Comparison of ENCODE assay signal across 17 cellular contexts in genomic region chr11:14620027-14620511, GRCh38. TPM values are rescaled to one million over a fixed set of nuclear protein-coding genes. Genes with fewer than 3 reads are reported as not detected.
DNase-seq lines count a peak whose midpoint lies in the region; ATAC-seq and TF ChIP-seq lines count a peak whose summit lies in the region.
"Had no signal": no experiment of that assay in that cellular context is flagged by ENCODE, and none has a peak within 500 bp of the region (broad histone marks: within the 10 kb centered on the region; RNA-seq: fewer than 3 reads in every experiment).

No MANE protein-coding gene starts in this region.

- TF ChIP-seq POLR2A in lower leg skin (IDR thresholded peaks at IDR 0.05): no peak

- H3K27me3 ChIP-seq in right cardiac atrium (ENCODE audit: control insufficient read depth, insufficient read depth): no peaks in the 10 kb centered on the region
- H3K27me3 ChIP-seq: breast epithelium, heart left ventricle had no signal

- WGBS in right cardiac atrium: 93% methylated on average over 2 of the region's 2 CpGs
- WGBS in lower leg skin, 2 donors: 88 to 91% methylated on average over 2 of the region's 2 CpGs

- H3K9me3 ChIP-seq in right cardiac atrium (ENCODE audit: control insufficient read depth, low read length): no peaks in the 10 kb centered on the region
- H3K9me3 ChIP-seq: breast epithelium, heart left ventricle had no signal

- TF ChIP-seq CTCF in astrocyte of the cerebellum (IDR thresholded peaks at IDR 0.05; ENCODE audit: low read depth, low read length, missing control alignments) (no peak), lower leg skin (IDR thresholded peaks at IDR 0.05) (no peak)

- ATAC-seq in right cardiac atrium: peak; percentile 21 to 72
- ATAC-seq in HG02642 (IDR thresholded peaks at IDR 0.05; ENCODE audit: poor library complexity, unreplicated experiment): no peak
- ATAC-seq: activated CD8-positive, alpha-beta T cell treated with anti-CD3 and anti-CD28 coated beads for 36 hours had no signal

- H3K27ac ChIP-seq in right cardiac atrium (ENCODE audit: low read length): no peak overlapping the region
- H3K27ac ChIP-seq: breast epithelium had no signal

- peak; percentile 52 for DNase-seq in HuH-7 (ENCODE audit: low spot score)
- DNase-seq in astrocyte of the cerebellum (ENCODE audit: low read depth): peak; percentile 38
- DNase-seq in right cardiac atrium: peak in 2 of 3 donors; percentile 46 to 62
- peak; percentile 53 for DNase-seq in renal cortical epithelial cell (ENCODE audit: low read depth)
- DNase-seq in retina: no peak
- no peak for DNase-seq in lower leg skin (ENCODE audit: low spot score in 2 of 2)
- DNase-seq in germinal center (ENCODE audit: low spot score): no peak
- DNase-seq: activated CD8-positive, alpha-beta T cell treated with anti-CD3 and anti-CD28 coated beads for 36 hours; activated T-cell treated with anti-CD3 and anti-CD28 coated beads, Interleukin-2, amount 50 U/mL, for 72 hours; erythroblast; H7; heart left ventricle; NCI-H2029; NCI-H510A; T-helper 1 cell had no signal

- intact Hi-C loops in right cardiac atrium (cut with DNase I): no loop called here
- intact Hi-C loops in lower leg skin (cut with DNase I; ENCODE audit: low total_unique reads): no loop called here

- H3K4me1 ChIP-seq in right cardiac atrium (ENCODE audit: control insufficient read depth, insufficient read depth, low read length): peaks cover 1% of the 10 kb centered on the region
- H3K4me1 ChIP-seq: breast epithelium had no signal

- in situ Hi-C loops in astrocyte of the cerebellum (cut with HindIII; ENCODE audit: low sequenced_read_pairs): no loop called here

- H3K4me3 ChIP-seq in astrocyte of the cerebellum (ENCODE audit: low read depth, low read length) (no peak overlapping the region), right cardiac atrium (ENCODE audit: low read length) (no peak overlapping the region), lower leg skin (ENCODE audit: low read depth, poor library complexity, severe bottlenecking) (no peak overlapping the region)
- H3K4me3 ChIP-seq: breast epithelium, heart left ventricle had no signal

RNA-seq across cellular contexts. Expression of gene PDE3B, which starts 23.5 kb away (rescaled TPM):
- total RNA-seq in right cardiac atrium: 10 to 100 TPM in 1 of 4 donors, 1 to 10 TPM in 3; 8.3 to 18.6 (median 9.4) TPM
- 4.9 TPM for polyA plus RNA-seq in right cardiac atrium
- total RNA-seq in renal cortical epithelial cell: 0.87 and 1.3 TPM in 2 replicates
- 1 to 10 TPM in 3 of 4 donors, under 1 TPM in 1; 0.88 to 4.3 (median 2.1) TPM for total RNA-seq in lower leg skin

Comparison
In these comparisons a context has a peak if more than half of its experiments do, and no peak if none do; other contexts are left out.
1. DNase-seq: peak in HuH-7 (single experiment), astrocyte of the cerebellum (single experiment), right cardiac atrium (2 of 3) and renal cortical epithelial cell (single experiment); none in retina (single experiment), lower leg skin (0 of 2) and germinal center (single experiment).